1 cellular context compared by ENCODE assay signal in the genomic region with DNA sequence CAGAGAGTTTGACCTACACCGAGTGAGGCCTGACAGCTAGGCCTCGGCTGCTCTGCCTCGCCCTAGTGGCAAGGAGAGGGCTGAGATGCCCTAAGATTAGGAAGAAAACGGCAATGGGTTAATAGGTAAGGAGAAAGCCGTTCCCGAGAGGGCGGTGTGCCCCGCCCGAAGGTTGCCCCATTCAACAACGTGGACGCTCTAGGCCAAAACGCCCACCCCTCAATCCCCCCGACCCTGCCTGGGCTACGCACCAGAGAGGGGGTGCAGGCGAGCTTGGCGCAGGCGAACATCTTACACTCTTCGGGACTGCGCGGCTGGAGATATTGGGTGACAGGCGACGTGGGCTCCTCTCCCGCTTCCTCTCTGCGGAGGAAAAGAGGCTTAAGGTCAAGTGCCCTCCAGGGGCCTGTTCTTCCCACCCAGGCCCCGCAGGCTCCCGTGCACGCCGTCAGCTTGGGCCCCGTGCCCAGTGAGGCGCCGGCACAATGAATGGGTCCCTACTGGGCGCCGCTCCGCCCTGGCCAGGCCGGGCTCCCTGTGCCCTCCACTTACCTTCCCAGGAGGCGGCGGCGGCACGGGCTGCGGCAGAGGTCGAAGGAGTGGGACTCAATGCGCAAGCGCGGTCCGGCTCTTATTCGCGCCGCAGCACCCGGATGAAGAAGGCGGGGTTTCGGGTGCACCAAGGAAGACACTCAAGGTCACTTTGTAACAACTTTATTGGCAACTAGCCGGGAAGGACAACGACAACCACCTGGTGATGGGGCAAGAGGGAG.
A peak's percentile ranks its signal among the peaks of the same experiment; 100 is the strongest.
TF ChIP-seq lines count a peak whose summit lies in the region.

TSS of gene ATP5MC3 (minus strand) at position 607 of the 773 bp plus-strand sequence. CDS start at position 290, 317 bp downstream.

TF ChIP-seq in GM12878, 131 proteins besides CTCF, POLR2A, EP300 and RAD21 (continued from another document and continues in another):
- TF ChIP-seq, protein P1, sequence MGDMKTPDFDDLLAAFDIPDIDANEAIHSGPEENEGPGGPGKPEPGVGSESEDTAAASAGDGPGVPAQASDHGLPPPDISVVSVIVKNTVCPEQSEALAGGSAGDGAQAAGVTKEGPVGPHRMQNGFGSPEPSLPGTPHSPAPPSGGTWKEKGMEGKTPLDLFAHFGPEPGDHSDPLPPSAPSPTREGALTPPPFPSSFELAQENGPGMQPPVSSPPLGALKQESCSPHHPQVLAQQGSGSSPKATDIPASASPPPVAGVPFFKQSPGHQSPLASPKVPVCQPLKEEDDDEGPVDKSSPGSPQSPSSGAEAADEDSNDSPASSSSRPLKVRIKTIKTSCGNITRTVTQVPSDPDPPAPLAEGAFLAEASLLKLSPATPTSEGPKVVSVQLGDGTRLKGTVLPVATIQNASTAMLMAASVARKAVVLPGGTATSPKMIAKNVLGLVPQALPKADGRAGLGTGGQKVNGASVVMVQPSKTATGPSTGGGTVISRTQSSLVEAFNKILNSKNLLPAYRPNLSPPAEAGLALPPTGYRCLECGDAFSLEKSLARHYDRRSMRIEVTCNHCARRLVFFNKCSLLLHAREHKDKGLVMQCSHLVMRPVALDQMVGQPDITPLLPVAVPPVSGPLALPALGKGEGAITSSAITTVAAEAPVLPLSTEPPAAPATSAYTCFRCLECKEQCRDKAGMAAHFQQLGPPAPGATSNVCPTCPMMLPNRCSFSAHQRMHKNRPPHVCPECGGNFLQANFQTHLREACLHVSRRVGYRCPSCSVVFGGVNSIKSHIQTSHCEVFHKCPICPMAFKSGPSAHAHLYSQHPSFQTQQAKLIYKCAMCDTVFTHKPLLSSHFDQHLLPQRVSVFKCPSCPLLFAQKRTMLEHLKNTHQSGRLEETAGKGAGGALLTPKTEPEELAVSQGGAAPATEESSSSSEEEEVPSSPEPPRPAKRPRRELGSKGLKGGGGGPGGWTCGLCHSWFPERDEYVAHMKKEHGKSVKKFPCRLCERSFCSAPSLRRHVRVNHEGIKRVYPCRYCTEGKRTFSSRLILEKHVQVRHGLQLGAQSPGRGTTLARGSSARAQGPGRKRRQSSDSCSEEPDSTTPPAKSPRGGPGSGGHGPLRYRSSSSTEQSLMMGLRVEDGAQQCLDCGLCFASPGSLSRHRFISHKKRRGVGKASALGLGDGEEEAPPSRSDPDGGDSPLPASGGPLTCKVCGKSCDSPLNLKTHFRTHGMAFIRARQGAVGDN (IDR thresholded peaks at IDR 0.05), result peak; percentile 74
- TF ChIP-seq E2F8 (IDR thresholded peaks at IDR 0.05; ENCODE audit: low read depth, partially characterized antibody), result no peak
- peak; percentile 93 for TF ChIP-seq NR2C1 (IDR thresholded peaks at IDR 0.05)
- TF ChIP-seq, protein P2, sequence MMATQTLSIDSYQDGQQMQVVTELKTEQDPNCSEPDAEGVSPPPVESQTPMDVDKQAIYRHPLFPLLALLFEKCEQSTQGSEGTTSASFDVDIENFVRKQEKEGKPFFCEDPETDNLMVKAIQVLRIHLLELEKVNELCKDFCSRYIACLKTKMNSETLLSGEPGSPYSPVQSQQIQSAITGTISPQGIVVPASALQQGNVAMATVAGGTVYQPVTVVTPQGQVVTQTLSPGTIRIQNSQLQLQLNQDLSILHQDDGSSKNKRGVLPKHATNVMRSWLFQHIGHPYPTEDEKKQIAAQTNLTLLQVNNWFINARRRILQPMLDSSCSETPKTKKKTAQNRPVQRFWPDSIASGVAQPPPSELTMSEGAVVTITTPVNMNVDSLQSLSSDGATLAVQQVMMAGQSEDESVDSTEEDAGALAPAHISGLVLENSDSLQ (IDR thresholded peaks at IDR 0.05), result peak; percentile 47
- TF ChIP-seq EED (IDR thresholded peaks at IDR 0.05; ENCODE audit: low read depth), result no peak; the same call in 1 of the 2 replicates
- TF ChIP-seq, protein P3, sequence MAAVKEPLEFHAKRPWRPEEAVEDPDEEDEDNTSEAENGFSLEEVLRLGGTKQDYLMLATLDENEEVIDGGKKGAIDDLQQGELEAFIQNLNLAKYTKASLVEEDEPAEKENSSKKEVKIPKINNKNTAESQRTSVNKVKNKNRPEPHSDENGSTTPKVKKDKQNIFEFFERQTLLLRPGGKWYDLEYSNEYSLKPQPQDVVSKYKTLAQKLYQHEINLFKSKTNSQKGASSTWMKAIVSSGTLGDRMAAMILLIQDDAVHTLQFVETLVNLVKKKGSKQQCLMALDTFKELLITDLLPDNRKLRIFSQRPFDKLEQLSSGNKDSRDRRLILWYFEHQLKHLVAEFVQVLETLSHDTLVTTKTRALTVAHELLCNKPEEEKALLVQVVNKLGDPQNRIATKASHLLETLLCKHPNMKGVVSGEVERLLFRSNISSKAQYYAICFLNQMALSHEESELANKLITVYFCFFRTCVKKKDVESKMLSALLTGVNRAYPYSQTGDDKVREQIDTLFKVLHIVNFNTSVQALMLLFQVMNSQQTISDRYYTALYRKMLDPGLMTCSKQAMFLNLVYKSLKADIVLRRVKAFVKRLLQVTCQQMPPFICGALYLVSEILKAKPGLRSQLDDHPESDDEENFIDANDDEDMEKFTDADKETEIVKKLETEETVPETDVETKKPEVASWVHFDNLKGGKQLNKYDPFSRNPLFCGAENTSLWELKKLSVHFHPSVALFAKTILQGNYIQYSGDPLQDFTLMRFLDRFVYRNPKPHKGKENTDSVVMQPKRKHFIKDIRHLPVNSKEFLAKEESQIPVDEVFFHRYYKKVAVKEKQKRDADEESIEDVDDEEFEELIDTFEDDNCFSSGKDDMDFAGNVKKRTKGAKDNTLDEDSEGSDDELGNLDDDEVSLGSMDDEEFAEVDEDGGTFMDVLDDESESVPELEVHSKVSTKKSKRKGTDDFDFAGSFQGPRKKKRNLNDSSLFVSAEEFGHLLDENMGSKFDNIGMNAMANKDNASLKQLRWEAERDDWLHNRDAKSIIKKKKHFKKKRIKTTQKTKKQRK (IDR thresholded peaks at IDR 0.05; ENCODE audit: low read depth, low read length), result no peak
- peak; percentile 74 for TF ChIP-seq CREM (IDR thresholded peaks at IDR 0.05; ENCODE audit: low read depth)
- peak; percentile 52 for TF ChIP-seq MXI1 (IDR thresholded peaks at IDR 0.05; ENCODE audit: low read depth, low read length)
- no peak for TF ChIP-seq SMAD1 (IDR thresholded peaks at IDR 0.05; ENCODE audit: low read depth, partially characterized antibody)
- no peak for TF ChIP-seq WRNIP1 (IDR thresholded peaks at IDR 0.05; ENCODE audit: borderline replicate concordance, low read depth, low read length)
- peak; percentile 52 for TF ChIP-seq NRF1 (conservative IDR thresholded peaks at IDR 0.05; ENCODE audit: low read depth, low read length)
- TF ChIP-seq, protein P4, sequence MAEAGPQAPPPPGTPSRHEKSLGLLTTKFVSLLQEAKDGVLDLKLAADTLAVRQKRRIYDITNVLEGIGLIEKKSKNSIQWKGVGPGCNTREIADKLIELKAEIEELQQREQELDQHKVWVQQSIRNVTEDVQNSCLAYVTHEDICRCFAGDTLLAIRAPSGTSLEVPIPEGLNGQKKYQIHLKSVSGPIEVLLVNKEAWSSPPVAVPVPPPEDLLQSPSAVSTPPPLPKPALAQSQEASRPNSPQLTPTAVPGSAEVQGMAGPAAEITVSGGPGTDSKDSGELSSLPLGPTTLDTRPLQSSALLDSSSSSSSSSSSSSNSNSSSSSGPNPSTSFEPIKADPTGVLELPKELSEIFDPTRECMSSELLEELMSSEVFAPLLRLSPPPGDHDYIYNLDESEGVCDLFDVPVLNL (IDR thresholded peaks at IDR 0.05; ENCODE audit: low read depth, low read length), result no peak
- no peak for TF ChIP-seq POLR2AphosphoS2 (IDR thresholded peaks at IDR 0.05; ENCODE audit: low read depth, low read length)
- TF ChIP-seq EGR1 (IDR thresholded peaks at IDR 0.05; ENCODE audit: borderline replicate concordance in 1 of 2, low read depth in 2 of 2, low read length in 2 of 2), result no peak
- TF ChIP-seq, protein P5, sequence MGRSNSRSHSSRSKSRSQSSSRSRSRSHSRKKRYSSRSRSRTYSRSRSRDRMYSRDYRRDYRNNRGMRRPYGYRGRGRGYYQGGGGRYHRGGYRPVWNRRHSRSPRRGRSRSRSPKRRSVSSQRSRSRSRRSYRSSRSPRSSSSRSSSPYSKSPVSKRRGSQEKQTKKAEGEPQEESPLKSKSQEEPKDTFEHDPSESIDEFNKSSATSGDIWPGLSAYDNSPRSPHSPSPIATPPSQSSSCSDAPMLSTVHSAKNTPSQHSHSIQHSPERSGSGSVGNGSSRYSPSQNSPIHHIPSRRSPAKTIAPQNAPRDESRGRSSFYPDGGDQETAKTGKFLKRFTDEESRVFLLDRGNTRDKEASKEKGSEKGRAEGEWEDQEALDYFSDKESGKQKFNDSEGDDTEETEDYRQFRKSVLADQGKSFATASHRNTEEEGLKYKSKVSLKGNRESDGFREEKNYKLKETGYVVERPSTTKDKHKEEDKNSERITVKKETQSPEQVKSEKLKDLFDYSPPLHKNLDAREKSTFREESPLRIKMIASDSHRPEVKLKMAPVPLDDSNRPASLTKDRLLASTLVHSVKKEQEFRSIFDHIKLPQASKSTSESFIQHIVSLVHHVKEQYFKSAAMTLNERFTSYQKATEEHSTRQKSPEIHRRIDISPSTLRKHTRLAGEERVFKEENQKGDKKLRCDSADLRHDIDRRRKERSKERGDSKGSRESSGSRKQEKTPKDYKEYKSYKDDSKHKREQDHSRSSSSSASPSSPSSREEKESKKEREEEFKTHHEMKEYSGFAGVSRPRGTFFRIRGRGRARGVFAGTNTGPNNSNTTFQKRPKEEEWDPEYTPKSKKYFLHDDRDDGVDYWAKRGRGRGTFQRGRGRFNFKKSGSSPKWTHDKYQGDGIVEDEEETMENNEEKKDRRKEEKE (IDR thresholded peaks at IDR 0.05), result no peak
- TF ChIP-seq CHD1 (IDR thresholded peaks at IDR 0.05; ENCODE audit: low read depth, low read length), result no peak
- peak; percentile 96 for TF ChIP-seq SMAD5 (IDR thresholded peaks at IDR 0.05; ENCODE audit: low read depth)
- TF ChIP-seq ZBTB11 (CRISPR knock-in tag; IDR thresholded peaks at IDR 0.05), result no peak
- no peak for TF ChIP-seq SUPT20H (IDR thresholded peaks at IDR 0.05; ENCODE audit: borderline replicate concordance, control insufficient read depth, low read depth, low read length)
- TF ChIP-seq RELA (IDR thresholded peaks at IDR 0.05; ENCODE audit: borderline replicate concordance, partially characterized antibody), result no peak
- TF ChIP-seq, protein P6, sequence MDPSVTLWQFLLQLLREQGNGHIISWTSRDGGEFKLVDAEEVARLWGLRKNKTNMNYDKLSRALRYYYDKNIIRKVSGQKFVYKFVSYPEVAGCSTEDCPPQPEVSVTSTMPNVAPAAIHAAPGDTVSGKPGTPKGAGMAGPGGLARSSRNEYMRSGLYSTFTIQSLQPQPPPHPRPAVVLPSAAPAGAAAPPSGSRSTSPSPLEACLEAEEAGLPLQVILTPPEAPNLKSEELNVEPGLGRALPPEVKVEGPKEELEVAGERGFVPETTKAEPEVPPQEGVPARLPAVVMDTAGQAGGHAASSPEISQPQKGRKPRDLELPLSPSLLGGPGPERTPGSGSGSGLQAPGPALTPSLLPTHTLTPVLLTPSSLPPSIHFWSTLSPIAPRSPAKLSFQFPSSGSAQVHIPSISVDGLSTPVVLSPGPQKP (IDR thresholded peaks at IDR 0.05; ENCODE audit: low read depth, low read length), result no peak
- no peak for TF ChIP-seq IRF3 (IDR thresholded peaks at IDR 0.05)
- TF ChIP-seq, protein P7, sequence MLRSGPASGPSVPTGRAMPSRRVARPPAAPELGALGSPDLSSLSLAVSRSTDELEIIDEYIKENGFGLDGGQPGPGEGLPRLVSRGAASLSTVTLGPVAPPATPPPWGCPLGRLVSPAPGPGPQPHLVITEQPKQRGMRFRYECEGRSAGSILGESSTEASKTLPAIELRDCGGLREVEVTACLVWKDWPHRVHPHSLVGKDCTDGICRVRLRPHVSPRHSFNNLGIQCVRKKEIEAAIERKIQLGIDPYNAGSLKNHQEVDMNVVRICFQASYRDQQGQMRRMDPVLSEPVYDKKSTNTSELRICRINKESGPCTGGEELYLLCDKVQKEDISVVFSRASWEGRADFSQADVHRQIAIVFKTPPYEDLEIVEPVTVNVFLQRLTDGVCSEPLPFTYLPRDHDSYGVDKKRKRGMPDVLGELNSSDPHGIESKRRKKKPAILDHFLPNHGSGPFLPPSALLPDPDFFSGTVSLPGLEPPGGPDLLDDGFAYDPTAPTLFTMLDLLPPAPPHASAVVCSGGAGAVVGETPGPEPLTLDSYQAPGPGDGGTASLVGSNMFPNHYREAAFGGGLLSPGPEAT (IDR thresholded peaks at IDR 0.05; ENCODE audit: low read depth), result peak; percentile 61
